In genomic region chr18:9475643-9476580, GRCh38 we compare ENCODE assay signal across 1 cellular context.
TF ChIP-seq lines count a peak whose summit lies in the region.

No MANE protein-coding gene starts in this region.

TF ChIP-seq in HepG2, 621 proteins besides CTCF, POLR2A, EP300 and RAD21 (continued from another document and continues in another):
- TF ChIP-seq KDM4B (CRISPR knock-in tag; IDR thresholded peaks at IDR 0.05) = no peak
- TF ChIP-seq HNRNPL (IDR thresholded peaks at IDR 0.05; ENCODE audit: low read depth, low read length) = 0 out of 2 replicates have a peak, but pooled peaks have one; percentile 45
- peak; percentile 31; the same call in 1 of the 2 replicates for TF ChIP-seq ZNF652 (CRISPR knock-in tag; IDR thresholded peaks at IDR 0.05; ENCODE audit: borderline replicate concordance, low read depth)
- TF ChIP-seq ZNF879 (CRISPR knock-in tag; IDR thresholded peaks at IDR 0.05) = no peak
- peak; percentile 45; the same call in 1 of the 2 replicates for TF ChIP-seq SNAPC2 (CRISPR knock-in tag; IDR thresholded peaks at IDR 0.05)
- peak; percentile 64; the same call in 1 of the 2 replicates for TF ChIP-seq ZNF891 (CRISPR knock-in tag; IDR thresholded peaks at IDR 0.05)
- TF ChIP-seq MED13 (CRISPR knock-in tag; IDR thresholded peaks at IDR 0.05) = no peak
- TF ChIP-seq HMG20B (CRISPR knock-in tag; conservative IDR thresholded peaks at IDR 0.05) = no peak
- peak; percentile 41; the same call in 1 of the 2 replicates for TF ChIP-seq RBFOX2 (IDR thresholded peaks at IDR 0.05; ENCODE audit: low read depth, low read length)
- peak; percentile 89; the same call in 1 of the 2 replicates for TF ChIP-seq ZNF431 (CRISPR knock-in tag; IDR thresholded peaks at IDR 0.05; ENCODE audit: borderline replicate concordance, low read depth)
- TF ChIP-seq GRHL1 (CRISPR knock-in tag; conservative IDR thresholded peaks at IDR 0.05) = no peak
- TF ChIP-seq SKI (IDR thresholded peaks at IDR 0.05; ENCODE audit: partially characterized antibody) = no peak
- peak; percentile 24; the same call in 1 of the 2 replicates for TF ChIP-seq ZNF574 (CRISPR knock-in tag; IDR thresholded peaks at IDR 0.05)
- TF ChIP-seq PRDM10 (CRISPR knock-in tag; IDR thresholded peaks at IDR 0.05; ENCODE audit: low read depth) = no peak
- TF ChIP-seq ZNF572 (CRISPR knock-in tag; IDR thresholded peaks at IDR 0.05) = 0 out of 2 replicates have a peak, but pooled peaks have one; percentile 53
- TF ChIP-seq ZNF432 (CRISPR knock-in tag; IDR thresholded peaks at IDR 0.05; ENCODE audit: borderline replicate concordance) = no peak
- peak; percentile 71 for TF ChIP-seq ZBTB10 (CRISPR knock-in tag; IDR thresholded peaks at IDR 0.05; ENCODE audit: borderline replicate concordance)
- peak; percentile 58; the same call in 1 of the 2 replicates for TF ChIP-seq ETS1 (CRISPR knock-in tag; IDR thresholded peaks at IDR 0.05)
- TF ChIP-seq CHD4 (IDR thresholded peaks at IDR 0.05; ENCODE audit: borderline replicate concordance, low read length) = no peak
- no peak for TF ChIP-seq GFI1 (CRISPR knock-in tag; IDR thresholded peaks at IDR 0.05; ENCODE audit: borderline replicate concordance)
- TF ChIP-seq CREB1 (IDR thresholded peaks at IDR 0.05) = no peak
- no peak for TF ChIP-seq CREB1 (CRISPR knock-in tag; IDR thresholded peaks at IDR 0.05)
- no peak for TF ChIP-seq XRCC5 (optimal IDR thresholded peaks at IDR 0.05; ENCODE audit: low read length)
- no peak for TF ChIP-seq BCL6 (CRISPR knock-in tag; IDR thresholded peaks at IDR 0.05)
- 0 out of 2 replicates have a peak, but pooled peaks have one; percentile 28 for TF ChIP-seq ZNF234 (CRISPR knock-in tag; conservative IDR thresholded peaks at IDR 0.05)
- TF ChIP-seq JDP2 (CRISPR knock-in tag; IDR thresholded peaks at IDR 0.05; ENCODE audit: borderline replicate concordance) = no peak
- TF ChIP-seq ZBTB3 (CRISPR knock-in tag; IDR thresholded peaks at IDR 0.05; ENCODE audit: borderline replicate concordance, low read depth) = no peak
- TF ChIP-seq ZNF790 (CRISPR knock-in tag; IDR thresholded peaks at IDR 0.05; ENCODE audit: borderline replicate concordance) = no peak
- TF ChIP-seq FOXA3 (CRISPR knock-in tag; IDR thresholded peaks at IDR 0.05) = no peak
- no peak for TF ChIP-seq EED (CRISPR knock-in tag; IDR thresholded peaks at IDR 0.05)
- no peak for TF ChIP-seq CSRNP1 (CRISPR knock-in tag; IDR thresholded peaks at IDR 0.05)
- no peak for TF ChIP-seq NPAS2 (CRISPR knock-in tag; IDR thresholded peaks at IDR 0.05; ENCODE audit: borderline replicate concordance)
- 0 out of 2 replicates have a peak, but pooled peaks have one; percentile 13 for TF ChIP-seq UBTF (CRISPR knock-in tag; IDR thresholded peaks at IDR 0.05)
- no peak; the same call in 1 of the 2 replicates for TF ChIP-seq FOXJ3 (CRISPR knock-in tag; IDR thresholded peaks at IDR 0.05; ENCODE audit: borderline replicate concordance)
- TF ChIP-seq HIC2 (CRISPR knock-in tag; IDR thresholded peaks at IDR 0.05; ENCODE audit: low read depth) = no peak
- TF ChIP-seq FUBP1 (CRISPR knock-in tag; IDR thresholded peaks at IDR 0.05; ENCODE audit: borderline replicate concordance) = no peak
- TF ChIP-seq IKZF4 (CRISPR knock-in tag; IDR thresholded peaks at IDR 0.05; ENCODE audit: borderline replicate concordance, low read depth, not compliant biosample characterization) = peak; percentile 92
